Comparison of ENCODE assay signal across 8 cellular contexts in the genomic region with DNA sequence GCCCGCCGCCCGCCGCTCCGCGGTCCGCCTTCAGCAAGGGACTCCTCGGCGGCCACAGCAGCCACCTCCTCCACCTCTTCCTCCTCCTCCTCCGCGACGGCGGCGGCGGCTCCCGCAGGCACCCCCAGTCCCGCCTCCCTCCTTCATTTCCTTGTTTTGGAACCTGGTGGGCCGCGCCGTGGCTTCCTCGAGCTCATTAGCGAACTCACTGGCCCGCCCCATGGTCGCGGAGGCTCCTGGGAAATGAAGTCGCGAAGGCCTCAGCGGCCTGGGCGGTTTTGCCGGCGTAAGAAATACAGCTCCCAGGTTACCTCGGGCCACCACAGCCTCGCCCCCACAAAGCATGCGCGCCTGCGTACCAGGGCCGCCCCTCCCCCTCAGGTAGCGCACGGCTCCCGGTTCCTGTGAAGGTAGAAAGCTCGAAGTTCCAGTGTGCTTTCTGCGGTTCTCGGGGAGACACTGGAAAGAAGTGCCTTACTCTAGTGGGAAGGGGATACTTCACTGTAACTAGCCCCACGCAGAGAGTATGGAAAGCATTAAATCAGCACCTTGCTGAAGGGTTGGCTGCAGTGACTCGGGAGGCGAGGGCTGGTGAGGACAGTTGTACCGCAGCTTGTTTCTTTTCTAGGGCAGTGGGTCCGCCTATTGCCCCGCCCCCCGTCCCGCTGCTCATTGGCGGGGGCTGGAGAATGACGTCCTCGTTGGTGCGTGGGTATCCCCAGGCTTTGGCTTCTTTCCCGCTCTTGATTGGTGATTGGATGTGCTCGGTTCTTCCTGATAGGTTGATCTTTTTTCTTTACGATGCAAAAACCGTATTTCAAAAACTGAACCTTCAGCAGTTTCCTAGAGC. TPM values are rescaled to one million over a fixed set of nuclear protein-coding genes. Genes with fewer than 3 reads are reported as not detected.
DNase-seq lines count a peak whose midpoint lies in the region; ATAC-seq and TF ChIP-seq lines count a peak whose summit lies in the region.

A gene (minus strand): TSS at position 210 of the 850 bp plus-strand sequence. CDS start 333 bp downstream, outside the sequence.

- no peaks in the 10 kb centered on the region for H3K36me3 ChIP-seq in upper lobe of right lung

- H3K4me1 ChIP-seq in upper lobe of right lung = peaks cover 19% of the 10 kb centered on the region

- ATAC-seq in HG02870 (IDR thresholded peaks at IDR 0.05; ENCODE audit: unreplicated experiment) = peak; percentile 73
- peak; percentile 96 to 97 for ATAC-seq in left cardiac atrium
- peak; percentile 95 for ATAC-seq in upper lobe of right lung

- DNase-seq in GM13976 (ENCODE audit: low spot score) (peak; percentile 93), NCI-H146 treated with DMSO at 0.1 percent for 48 hours (lab: John Stamatoyannopoulos, UW; ENCODE audit: unreplicated experiment) (peak; percentile 98), amniotic stem cell (lab: John Stamatoyannopoulos, UW) (peak; percentile 95), left cardiac atrium (peak; percentile 99), posterior vena cava (ENCODE audit: low spot score) (peak; percentile 99), upper lobe of right lung (peak; percentile 99)

- H3K27me3 ChIP-seq in upper lobe of right lung = no peaks in the 10 kb centered on the region

- peak within 1 kb of the TSS; percentile 97 for H3K4me3 ChIP-seq in upper lobe of right lung

- in situ Hi-C loops in GM13976 (cut with MboI; ENCODE audit: low sequenced_read_pairs, unreplicated experiment) = no loop called here

- TF ChIP-seq CTCF in GM13976 (IDR thresholded peaks at IDR 0.05; ENCODE audit: borderline replicate concordance, control extremely low read depth, extremely low read depth, insufficient read depth, missing control alignments) (no peak), upper lobe of right lung (IDR thresholded peaks at IDR 0.05) (no peak)

- peak within 1 kb of the TSS; percentile 97 for H3K27ac ChIP-seq in upper lobe of right lung

- intact Hi-C loops in T-helper 1 cell treated with Interleukin-12 subunit alpha and Interleukin-12 subunit beta and Interleukin-4 antibody, amounts not matched to agents 30 ng/mL and 1 ng/mL, for 36 hours (cut with micrococcal nuclease) = loop anchor here (1.0 to 5.0 kb wide), 17 partner anchors 59 to 1433 kb away; a partner anchor contains a TSS
- intact Hi-C loops in left cardiac atrium (cut with DNase I) (loop anchor here in 1 of 2 donors (5.0 to 10.0 kb wide), 2 partner anchors 57 to 139 kb away; a partner anchor contains a TSS), posterior vena cava (cut with DNase I) (loop anchor here (2.0 to 10.0 kb wide), 3 partner anchors 59 to 139 kb away; a partner anchor contains a TSS), upper lobe of right lung (cut with DNase I) (no loop called here)

- H3K9me3 ChIP-seq in upper lobe of right lung = no peaks in the 10 kb centered on the region

RNA-seq across cellular contexts. Expression of the gene that starts here (rescaled TPM):
- total RNA-seq in T-helper 1 cell treated with Interleukin-12 subunit alpha and Interleukin-12 subunit beta and Interleukin-4 antibody, amounts not matched to agents 30 ng/mL and 1 ng/mL, for 36 hours = 16.8 and 20.6 TPM in 2 replicates
- total RNA-seq in left cardiac atrium (1 to 10 TPM; 7.4 to 9.6 TPM), posterior vena cava (10 to 100 TPM; 12.0 to 12.7 TPM), upper lobe of right lung (26.6 TPM)

Comparison
In these comparisons a context has a peak if more than half of its experiments do, and no peak if none do; other contexts are left out.
1. Peak in every context shown above with its lines: DNase-seq, ATAC-seq, H3K4me3 ChIP-seq and H3K27ac ChIP-seq.